Comparison of ENCODE assay signal across 8 cellular contexts in genomic region chr14:28785096-28785952, GRCh38. TPM values are rescaled to one million over a fixed set of nuclear protein-coding genes. Genes with fewer than 3 reads are reported as not detected.
DNase-seq lines count a peak whose midpoint lies in the region; TF ChIP-seq lines count a peak whose summit lies in the region.

No MANE protein-coding gene starts in this region.

- H3K27ac Mint-ChIP-seq in brain: peak overlapping the region; percentile 59 to 100 (median 98)

- peaks cover 34% of the 10 kb centered on the region for H3K36me3 Mint-ChIP-seq in brain

- peaks cover 75% of the 10 kb centered on the region for H3K4me1 Mint-ChIP-seq in brain

- DNase-seq in AG09309 (ENCODE audit: low read depth): no peak
- no peak for DNase-seq in HFF-Myc (ENCODE audit: extremely low read depth, low read depth)
- peak; percentile 18 for DNase-seq in myocyte (ENCODE audit: low read depth)
- DNase-seq in SHP77 treated with DMSO at 0.1 percent for 48 hours (lab: John Stamatoyannopoulos, UW): no peak
- DNase-seq in GM10248 (ENCODE audit: extremely low spot score): no peak
- DNase-seq in NCI-H82 treated with DMSO at 0.1 percent for 48 hours (lab: John Stamatoyannopoulos, UW; ENCODE audit: unreplicated experiment): no peak
- DNase-seq in DMS79 (lab: John Stamatoyannopoulos, UW): no peak

- H3K9me3 Mint-ChIP-seq in brain: peaks cover 0 to 8% (median 3%) of the 10 kb centered on the region in 5 experiments

- CTCF ChIA-PET in GM10248 (lab: Yijun Ruan, JAX): no interaction called here

- TF ChIP-seq CTCF in AG09309 (IDR thresholded peaks at IDR 0.05; ENCODE audit: control insufficient read depth, insufficient read depth, low read depth, low read length, missing control alignments): no peak
- TF ChIP-seq CTCF in HFF-Myc (IDR thresholded peaks at IDR 0.05; ENCODE audit: low read depth, low read length, missing control alignments): no peak
- no peak for TF ChIP-seq CTCF in brain (conservative IDR thresholded peaks at IDR 0.05)
- no peak for TF ChIP-seq CTCF in GM10248 (IDR thresholded peaks at IDR 0.05; ENCODE audit: control extremely low read depth, extremely low read depth, low read depth, missing control alignments)

- POLR2A ChIA-PET in GM10248 (lab: Yijun Ruan, JAX): no interaction called here

- H3K27me3 Mint-ChIP-seq in brain: peaks cover 37% of the 10 kb centered on the region

- H3K4me3 ChIP-seq in AG09309 (ENCODE audit: control insufficient read depth, low read depth, low read length) (peak overlapping the region; percentile 48), HFF-Myc (replicated peaks; ENCODE audit: low read depth, low read length) (peak overlapping the region; percentile 23)

- peak overlapping the region; percentile 81 to 98 (median 88) for H3K4me3 Mint-ChIP-seq in brain

RNA-seq across cellular contexts. Expression of gene FOXG1, which starts 18.7 kb away (rescaled TPM):
- polyA plus RNA-seq in brain (ENCODE audit: insufficient read depth, low read depth, low replicate concordance): 28.3 TPM
- total RNA-seq in myocyte: not detected in 2 replicates
- polyA plus RNA-seq in myocyte (2012): not detected
